ENCODE assay signal across 1 cellular context in the genomic region with DNA sequence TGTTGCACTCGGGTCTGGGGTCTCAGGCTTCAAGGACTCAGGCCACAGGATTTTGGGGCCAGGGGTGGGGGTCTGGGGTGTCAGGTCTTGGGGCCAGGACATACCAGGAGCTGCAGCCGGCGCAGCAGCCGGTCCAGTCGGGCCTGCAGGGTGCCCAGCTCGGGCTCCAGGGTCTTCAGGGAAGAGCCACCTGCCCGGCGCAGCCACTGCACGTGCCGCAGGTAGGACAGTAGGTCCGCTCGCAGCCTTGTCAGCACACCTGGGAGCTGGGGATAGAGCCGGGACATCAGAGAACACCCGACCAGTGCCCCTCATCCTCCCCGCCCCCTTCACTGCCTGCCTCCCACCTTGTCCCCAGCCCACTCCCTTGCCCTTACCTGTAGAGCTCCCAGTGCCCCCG.
A peak's percentile ranks its signal among the peaks of the same experiment; 100 is the strongest.
TF ChIP-seq lines count a peak whose summit lies in the region.

No MANE protein-coding gene starts in this region.

TF ChIP-seq in HepG2, 621 proteins besides CTCF, POLR2A, EP300 and RAD21:
- TF ChIP-seq, protein P1, sequence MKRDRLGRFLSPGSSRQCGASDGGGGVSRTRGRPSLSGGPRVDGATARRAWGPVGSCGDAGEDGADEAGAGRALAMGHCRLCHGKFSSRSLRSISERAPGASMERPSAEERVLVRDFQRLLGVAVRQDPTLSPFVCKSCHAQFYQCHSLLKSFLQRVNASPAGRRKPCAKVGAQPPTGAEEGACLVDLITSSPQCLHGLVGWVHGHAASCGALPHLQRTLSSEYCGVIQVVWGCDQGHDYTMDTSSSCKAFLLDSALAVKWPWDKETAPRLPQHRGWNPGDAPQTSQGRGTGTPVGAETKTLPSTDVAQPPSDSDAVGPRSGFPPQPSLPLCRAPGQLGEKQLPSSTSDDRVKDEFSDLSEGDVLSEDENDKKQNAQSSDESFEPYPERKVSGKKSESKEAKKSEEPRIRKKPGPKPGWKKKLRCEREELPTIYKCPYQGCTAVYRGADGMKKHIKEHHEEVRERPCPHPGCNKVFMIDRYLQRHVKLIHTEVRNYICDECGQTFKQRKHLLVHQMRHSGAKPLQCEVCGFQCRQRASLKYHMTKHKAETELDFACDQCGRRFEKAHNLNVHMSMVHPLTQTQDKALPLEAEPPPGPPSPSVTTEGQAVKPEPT (CRISPR knock-in tag; IDR thresholded peaks at IDR 0.05; ENCODE audit: low read depth), result no peak
- TF ChIP-seq PCBP1 (IDR thresholded peaks at IDR 0.05; ENCODE audit: borderline replicate concordance, low read depth, low read length), result 0 out of 2 replicates have a peak, but pooled peaks have one; percentile 33
